Comparison of ENCODE assay signal across 23 cellular contexts in genomic region chr1:197600751-197601150, GRCh38.
"Had no signal": no experiment of that assay in that cellular context is flagged by ENCODE, and none has a peak within 500 bp of the region (broad histone marks: within the 10 kb centered on the region; RNA-seq: fewer than 3 reads in every experiment).

No MANE protein-coding gene starts in this region.

- H3K4me3 ChIP-seq: MG63, SJSA1 had no signal

- DNase-seq: activated CD4-positive, alpha-beta T cell treated with anti-CD3 and anti-CD28 coated beads for 48 hours; activated CD4-positive, alpha-beta T cell treated with anti-CD3 and anti-CD28 coated beads, Interleukin-2, amount 50 U/mL, for 4 hours; activated CD4-positive, CD25-positive, alpha-beta regulatory T cell treated with anti-CD3 and anti-CD28 coated beads, Interleukin-2, amount 50 U/mL, for 72 hours; activated CD8-positive, alpha-beta T cell treated with anti-CD3 and anti-CD28 coated beads, Interleukin-2, amount 10 ng/mL, durations not matched to agents 7 days and 5 days; activated gamma-delta T cell; activated naive CD4-positive, alpha-beta T cell treated with anti-CD3 and anti-CD28 coated beads, Interleukin-2, amount 10 ng/mL, durations not matched to agents 7 days and 5 days; activated naive CD8-positive, alpha-beta T cell treated with anti-CD3 and anti-CD28 coated beads for 36 hours; activated T-cell treated with anti-CD3 and anti-CD28 coated beads, Interleukin-2, amount 50 U/mL, for 4 hours; anterior cingulate cortex; cerebellar nuclear complex; KG1; MG63; MV-4-11; NCI-H1092 treated with DMSO at 0.1 percent for 48 hours; NCI-H1417 treated with DMSO at 0.1 percent for 48 hours; NCI-H2081; NCI-H446; NCI-H524; NCI-H748 treated with DMSO at 0.1 percent for 48 hours; PC-3; SHP77; SW 1271 had no signal

- H3K36me3 ChIP-seq: MG63, SJSA1 had no signal

- H3K9me3 ChIP-seq: MG63, SJSA1 had no signal

- H3K4me1 ChIP-seq: SJSA1 had no signal

- H3K27me3 ChIP-seq: MG63, SJSA1 had no signal
